2 cellular contexts compared by ENCODE assay signal in the genomic region with DNA sequence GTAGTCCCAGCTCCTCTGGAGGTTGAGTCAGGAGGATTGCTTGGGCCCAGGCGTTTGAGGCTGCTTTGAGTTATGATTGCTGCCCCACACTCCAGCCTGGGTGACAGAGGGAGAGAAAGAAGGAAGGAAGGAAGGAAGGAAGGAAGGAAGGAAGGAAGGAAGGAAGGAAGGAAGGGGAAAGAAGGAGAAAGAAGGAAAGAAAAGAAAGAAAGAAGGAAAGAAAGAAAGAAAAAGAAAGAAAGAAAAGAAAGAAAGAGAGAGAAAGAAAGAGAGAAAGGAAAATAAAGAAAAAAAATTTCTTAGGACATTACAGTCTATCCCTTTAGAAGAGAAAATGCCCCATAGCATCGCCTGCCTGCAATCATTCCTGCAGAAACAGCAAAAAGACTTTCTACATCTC.
TF ChIP-seq lines count a peak whose summit lies in the region.

No MANE protein-coding gene starts in this region.

TF ChIP-seq in HEK293, 187 proteins besides CTCF, POLR2A, EP300 and RAD21:
- TF ChIP-seq ZNF366 (tag by site-specific recombination; conservative IDR thresholded peaks at IDR 0.05) = peak; percentile 76

TF ChIP-seq in K562, 482 proteins besides CTCF, POLR2A, EP300 and RAD21 (continued from another document):
- TF ChIP-seq, protein P1, sequence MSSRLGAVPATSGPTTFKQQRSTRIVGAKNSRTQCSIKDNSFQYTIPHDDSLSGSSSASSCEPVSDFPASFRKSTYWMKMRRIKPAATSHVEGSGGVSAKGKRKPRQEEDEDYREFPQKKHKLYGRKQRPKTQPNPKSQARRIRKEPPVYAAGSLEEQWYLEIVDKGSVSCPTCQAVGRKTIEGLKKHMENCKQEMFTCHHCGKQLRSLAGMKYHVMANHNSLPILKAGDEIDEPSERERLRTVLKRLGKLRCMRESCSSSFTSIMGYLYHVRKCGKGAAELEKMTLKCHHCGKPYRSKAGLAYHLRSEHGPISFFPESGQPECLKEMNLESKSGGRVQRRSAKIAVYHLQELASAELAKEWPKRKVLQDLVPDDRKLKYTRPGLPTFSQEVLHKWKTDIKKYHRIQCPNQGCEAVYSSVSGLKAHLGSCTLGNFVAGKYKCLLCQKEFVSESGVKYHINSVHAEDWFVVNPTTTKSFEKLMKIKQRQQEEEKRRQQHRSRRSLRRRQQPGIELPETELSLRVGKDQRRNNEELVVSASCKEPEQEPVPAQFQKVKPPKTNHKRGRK (tag; IDR thresholded peaks at IDR 0.05) = peak; percentile 79
